6 cellular contexts compared by ENCODE assay signal in genomic region chr11:64875369-64876225, GRCh38. TPM values are rescaled to one million over a fixed set of nuclear protein-coding genes. Genes with fewer than 3 reads are reported as not detected.
DNase-seq lines count a peak whose midpoint lies in the region; TF ChIP-seq lines count a peak whose summit lies in the region.

No MANE protein-coding gene starts in this region.

- no peaks in the 10 kb centered on the region for H3K36me3 ChIP-seq in KMS-11 (ENCODE audit: insufficient read depth)
- peaks cover 30% of the 10 kb centered on the region for H3K36me3 ChIP-seq in brain microvascular endothelial cell (replicated peaks)
- H3K36me3 ChIP-seq in rectal smooth muscle tissue (ENCODE audit: control insufficient read depth, insufficient read depth, low read length): peaks cover 15% of the 10 kb centered on the region

- H3K4me1 ChIP-seq in KMS-11 (ENCODE audit: low read depth, poor library complexity, severe bottlenecking) (peaks cover 49% of the 10 kb centered on the region), rectal smooth muscle tissue (ENCODE audit: control insufficient read depth, insufficient read depth, low read length) (peaks cover 32% of the 10 kb centered on the region)

- H3K27ac ChIP-seq in KMS-11 (no peak overlapping the region), brain microvascular endothelial cell (no peak overlapping the region), rectal smooth muscle tissue (ENCODE audit: low read depth, low read length) (peak overlapping the region; percentile 87)

- no peak overlapping the region for H3K9ac ChIP-seq in KMS-11
- peak overlapping the region; percentile 43 for H3K9ac ChIP-seq in rectal smooth muscle tissue (ENCODE audit: low read length)

- no peak overlapping the region for H2AFZ ChIP-seq in KMS-11 (ENCODE audit: low read depth)

- H3K4me3 ChIP-seq in KMS-11 (IDR thresholded peaks at IDR 0.05; ENCODE audit: insufficient read depth, low read depth, low read length): no peak overlapping the region
- peak overlapping the region; percentile 97 for H3K4me3 ChIP-seq in brain microvascular endothelial cell (ENCODE audit: low read depth, low read length)
- H3K4me3 ChIP-seq in rectal smooth muscle tissue (ENCODE audit: low read length): peak overlapping the region; percentile 99

- no peak for TF ChIP-seq CTCF in KMS-11 (conservative IDR thresholded peaks at IDR 0.05; ENCODE audit: low read depth, low read length)
- peak; percentile 31 for TF ChIP-seq CTCF in brain microvascular endothelial cell (IDR thresholded peaks at IDR 0.05; ENCODE audit: low read depth, low read length, missing control alignments)

- H3K79me2 ChIP-seq in KMS-11 (ENCODE audit: insufficient read depth, low read depth): peaks cover 48% of the 10 kb centered on the region

- H4K20me1 ChIP-seq in KMS-11 (ENCODE audit: insufficient read depth): no peaks in the 10 kb centered on the region

- in situ Hi-C loops in brain microvascular endothelial cell (cut with HindIII; ENCODE audit: low pct_ligation_motif_present, low sequenced_read_pairs): no loop called here

- DNase-seq in brain microvascular endothelial cell (no peak), glomerular visceral epithelial cell (ENCODE audit: extremely low spot score) (no peak), A172 (ENCODE audit: low spot score) (no peak)
- DNase-seq in stimulated activated CD8-positive, alpha-beta memory T cell treated with anti-CD3 and anti-CD28 coated beads, Interleukin-4, amount 100 ng/mL, for 48 hours: no peak

- H3K27me3 ChIP-seq in KMS-11 (ENCODE audit: insufficient read depth, low read depth) (no peaks in the 10 kb centered on the region), brain microvascular endothelial cell (replicated peaks) (no peaks in the 10 kb centered on the region), rectal smooth muscle tissue (ENCODE audit: control insufficient read depth, insufficient read depth, low read length) (no peaks in the 10 kb centered on the region)

- peak overlapping the region; percentile 97; the same call in 1 of the 2 replicates for H3K4me2 ChIP-seq in KMS-11

RNA-seq across cellular contexts. Expression of gene EHD1, which starts 2.8 kb away (rescaled TPM):
- total RNA-seq in A172 (2014; rRNA removed; shearing (Covaris generic)): 81.4 and 117 TPM in 2 replicates

RNA-seq across cellular contexts. Expression of gene CDC42BPG, which starts 31.1 kb away (rescaled TPM):
- 3.7 and 4.1 TPM in 2 replicates for total RNA-seq in A172 (2014; rRNA removed; shearing (Covaris generic))

RNA-seq across cellular contexts. Expression of gene ATG2A, which starts 41.4 kb away (rescaled TPM):
- total RNA-seq in A172 (2014; rRNA removed; shearing (Covaris generic)): 10.7 and 15.1 TPM in 2 replicates

RNA-seq across cellular contexts. Expression of gene PPP2R5B, which starts 48.9 kb away (rescaled TPM):
- total RNA-seq in A172 (2014; rRNA removed; shearing (Covaris generic)): 18.4 and 19.6 TPM in 2 replicates
